1 cellular context compared by ENCODE assay signal in genomic region chr11:74434528-74434927, GRCh38.
TF ChIP-seq lines count a peak whose summit lies in the region.

No MANE protein-coding gene starts in this region.

TF ChIP-seq in IMR-90, 13 proteins besides CTCF, POLR2A, EP300 and RAD21:
- no peak for TF ChIP-seq NFE2L2 (IDR thresholded peaks at IDR 0.05; ENCODE audit: low read depth, low read length)
- peak; percentile 90 for TF ChIP-seq CEBPB (IDR thresholded peaks at IDR 0.05; ENCODE audit: low read depth, low read length)
- no peak for TF ChIP-seq RCOR1 (IDR thresholded peaks at IDR 0.05; ENCODE audit: insufficient replicate concordance, low read length)
- TF ChIP-seq USF2 (IDR thresholded peaks at IDR 0.05; ENCODE audit: low read depth, low read length), result no peak
- TF ChIP-seq CHD1 (IDR thresholded peaks at IDR 0.05; ENCODE audit: low read depth, low read length), result no peak
- no peak for TF ChIP-seq MAZ (IDR thresholded peaks at IDR 0.05; ENCODE audit: borderline replicate concordance, low read depth, low read length)
- TF ChIP-seq MAFK (IDR thresholded peaks at IDR 0.05; ENCODE audit: low read depth, low read length), result no peak
- TF ChIP-seq ELK1 (IDR thresholded peaks at IDR 0.05; ENCODE audit: borderline replicate concordance, low read depth, low read length), result no peak
